Comparison of ENCODE assay signal across 26 cellular contexts in genomic region chr4:141614878-141615586, GRCh38. TPM values are rescaled to one million over a fixed set of nuclear protein-coding genes. Genes with fewer than 3 reads are reported as not detected.
A peak's percentile ranks its signal among the peaks of the same experiment; 100 is the strongest.
DNase-seq lines count a peak whose midpoint lies in the region; ATAC-seq, FAIRE-seq and TF ChIP-seq lines count a peak whose summit lies in the region.
"Had no signal": no experiment of that assay in that cellular context is flagged by ENCODE, and none has a peak within 500 bp of the region (broad histone marks: within the 10 kb centered on the region; RNA-seq: fewer than 3 reads in every experiment).

No MANE protein-coding gene starts in this region.

- no peak for TF ChIP-seq POLR2A in GM18505 (IDR thresholded peaks at IDR 0.05; ENCODE audit: borderline replicate concordance, extremely low read depth, insufficient read depth, insufficient read length)
- no peak for TF ChIP-seq POLR2A in esophagus muscularis mucosa (IDR thresholded peaks at IDR 0.05; ENCODE audit: low read depth)

- ATAC-seq in GM18505 (IDR thresholded peaks at IDR 0.05; ENCODE audit: unreplicated experiment) (peak; percentile 75), GM21390 (IDR thresholded peaks at IDR 0.05; ENCODE audit: unreplicated experiment) (peak; percentile 72), HG03432 (IDR thresholded peaks at IDR 0.05; ENCODE audit: unreplicated experiment) (peak; percentile 71), mucosa of descending colon (peak; percentile 45), SK-N-SH treated with all-trans-retinoic acid at 6 μM for 48 hours (no peak), HG02571 (IDR thresholded peaks at IDR 0.05; ENCODE audit: unreplicated experiment) (no peak)
- ATAC-seq: CD8-positive, alpha-beta T cell had no signal

- no peak for FAIRE-seq in HTR-8/SVneo (lab: Jason Lieb, UNC)

- H3K4me3 ChIP-seq in mucosa of descending colon = no peak overlapping the region
- H3K4me3 ChIP-seq in esophagus muscularis mucosa = no peak overlapping the region
- H3K4me3 ChIP-seq: Peyer's patch, right atrium auricular region, suprapubic skin had no signal

- TF ChIP-seq EP300 in esophagus muscularis mucosa (IDR thresholded peaks at IDR 0.05) = no peak

- WGBS in esophagus muscularis mucosa = 85% methylated on average over 8 of the region's 11 CpGs

- no peak overlapping the region for H3K27ac ChIP-seq in esophagus muscularis mucosa (replicated peaks in 1 of 4)
- H3K27ac ChIP-seq: Peyer's patch, right atrium auricular region, suprapubic skin had no signal

- TF ChIP-seq CTCF in mucosa of descending colon (IDR thresholded peaks at IDR 0.05) (no peak), esophagus muscularis mucosa (IDR thresholded peaks at IDR 0.05) (no peak)

- intact Hi-C loops in mucosa of descending colon (cut with DNase I, micrococcal nuclease) (no loop called here), esophagus muscularis mucosa (cut with DNase I) (no loop called here)

- peaks cover 2% of the 10 kb centered on the region for H3K9me3 ChIP-seq in mucosa of descending colon
- no peaks in the 10 kb centered on the region for H3K9me3 ChIP-seq in esophagus muscularis mucosa
- H3K9me3 ChIP-seq: Peyer's patch, right atrium auricular region, SK-N-SH, suprapubic skin had no signal

- DNase-seq in mucosa of descending colon (no peak), HTR-8/SVneo (ENCODE audit: insufficient read length, low spot score) (no peak), esophagus muscularis mucosa (ENCODE audit: extremely low spot score) (no peak)
- DNase-seq: activated CD4-positive, alpha-beta memory T cell treated with anti-CD3 and anti-CD28 coated beads, Interleukin-2, amount 10 ng/mL, durations not matched to agents 7 days and 5 days; activated CD4-positive, CD25-positive, alpha-beta regulatory T cell; activated naive CD4-positive, alpha-beta T cell treated with Interleukin-2 at 50 U/mL for 16 hours; activated T-cell treated with anti-CD3 and anti-CD28 coated beads, Interleukin-2, amount 50 U/mL, for 1 hour; caudate nucleus; CD8-positive, alpha-beta T cell; DMS79; effector CD8-positive, alpha-beta T cell; HCEC 1CT; head of caudate nucleus; NCI-H1694; NCI-H345; NK-92 treated with Interleukin-12 subunit alpha and Interleukin-12 subunit beta, amount 100 ng/mL, for 24 hours; Peyer's patch; T1000 had no signal

- no peaks in the 10 kb centered on the region for H3K4me1 ChIP-seq in mucosa of descending colon (ENCODE audit: low read depth)
- H3K4me1 ChIP-seq in esophagus muscularis mucosa = no peaks in the 10 kb centered on the region
- H3K4me1 ChIP-seq: Peyer's patch, right atrium auricular region, suprapubic skin had no signal

- H3K27me3 ChIP-seq in esophagus muscularis mucosa = no peaks in the 10 kb centered on the region
- H3K27me3 ChIP-seq: Peyer's patch, right atrium auricular region, suprapubic skin had no signal

- H3K36me3 ChIP-seq in mucosa of descending colon (ENCODE audit: low read depth) = no peaks in the 10 kb centered on the region
- no peaks in the 10 kb centered on the region for H3K36me3 ChIP-seq in esophagus muscularis mucosa
- H3K36me3 ChIP-seq: Peyer's patch, right atrium auricular region, suprapubic skin had no signal

TF ChIP-seq in SK-N-SH treated with all-trans-retinoic acid at 6 μM for 48 hours, 23 proteins besides CTCF, POLR2A, EP300 and RAD21:
- TF ChIP-seq PPARA (CRISPR knock-in tag; IDR thresholded peaks at IDR 0.05; ENCODE audit: borderline replicate concordance) (no peak), OSR1 (CRISPR knock-in tag; IDR thresholded peaks at IDR 0.05) (no peak), CSRNP3 (CRISPR knock-in tag; IDR thresholded peaks at IDR 0.05) (no peak), TOX (CRISPR knock-in tag; IDR thresholded peaks at IDR 0.05; ENCODE audit: borderline replicate concordance) (no peak), ARNTL (CRISPR knock-in tag; IDR thresholded peaks at IDR 0.05; ENCODE audit: borderline replicate concordance, low read depth) (no peak), ISL1 (CRISPR knock-in tag; IDR thresholded peaks at IDR 0.05) (no peak), BACH2 (CRISPR knock-in tag; IDR thresholded peaks at IDR 0.05; ENCODE audit: borderline replicate concordance) (no peak), ZNF70 (CRISPR knock-in tag; IDR thresholded peaks at IDR 0.05) (no peak), TCF4 (CRISPR knock-in tag; IDR thresholded peaks at IDR 0.05; ENCODE audit: borderline replicate concordance) (no peak), PATZ1 (CRISPR knock-in tag; IDR thresholded peaks at IDR 0.05; ENCODE audit: borderline replicate concordance) (no peak), CREB5 (CRISPR knock-in tag; IDR thresholded peaks at IDR 0.05; ENCODE audit: low read depth) (no peak), GLIS3 (CRISPR knock-in tag; IDR thresholded peaks at IDR 0.05) (no peak)
TF ChIP-seq in SK-N-SH treated with all-trans-retinoic acid at 6 μM for 48 hours: peak in this region for 0.

RNA-seq across cellular contexts. Expression of gene IL15, which starts 21.4 kb away (rescaled TPM):
- total RNA-seq in mucosa of descending colon = 10 to 100 TPM in 1 of 3 donors, 1 to 10 TPM in 2; 6.7 to 12.4 (median 7.2) TPM
- 1 to 10 TPM; 3.0 to 5.0 (median 3.7) TPM for total RNA-seq in esophagus muscularis mucosa

Comparison
In these comparisons a context has a peak if more than half of its experiments do, and no peak if none do; other contexts are left out.
1. ATAC-seq: peak in GM18505 (single experiment), GM21390 (single experiment), HG03432 (single experiment) and mucosa of descending colon (single experiment); none in SK-N-SH treated with all-trans-retinoic acid at 6 μM for 48 hours (single experiment) and HG02571 (single experiment).